8 cellular contexts compared by ENCODE assay signal in genomic region chr7:129367700-129368388, GRCh38.
DNase-seq lines count a peak whose midpoint lies in the region; ATAC-seq and TF ChIP-seq lines count a peak whose summit lies in the region.

No MANE protein-coding gene starts in this region.

- H4K20me1 ChIP-seq in mammary epithelial cell (ENCODE audit: insufficient read depth, low read length) (no peaks in the 10 kb centered on the region), smooth muscle cell (ENCODE audit: low read depth) (no peaks in the 10 kb centered on the region)

- H3F3A ChIP-seq in smooth muscle cell (ENCODE audit: low read depth) = no peaks in the 10 kb centered on the region

- BruUV-seq in mammary epithelial cell (replicated peaks; lab: Mats Ljungman, UMichigan) = no TSS peak

- H3K27ac ChIP-seq in VCaP (peak overlapping the region; percentile 22), mammary epithelial cell (ENCODE audit: insufficient read depth, low read depth, low read length) (no peak overlapping the region), smooth muscle cell (ENCODE audit: low read depth) (no peak overlapping the region)

- H3K36me3 ChIP-seq in mammary epithelial cell (ENCODE audit: insufficient read depth, low read length) (no peaks in the 10 kb centered on the region), smooth muscle cell (ENCODE audit: low read depth) (no peaks in the 10 kb centered on the region)

- H3K4me1 ChIP-seq in mammary epithelial cell (ENCODE audit: insufficient read depth, low read length) (no peaks in the 10 kb centered on the region), smooth muscle cell (ENCODE audit: low read depth) (peaks cover 4% of the 10 kb centered on the region)

- H3K27me3 ChIP-seq in mammary epithelial cell (ENCODE audit: insufficient read depth, low read length) = no peaks in the 10 kb centered on the region
- H3K27me3 ChIP-seq in smooth muscle cell (ENCODE audit: low read depth) = no peaks in the 10 kb centered on the region

- CTCF ChIA-PET in mammary epithelial cell (lab: Charles Lee; ENCODE audit: low non-redundant PET) = interaction anchor here (0.6 to 1.5 kb wide), 6 partner anchors 8 to 1357 kb away, joined by 3 to 7 read pairs (median 4); no protein-coding TSS in a partner anchor

- H2AFZ ChIP-seq in mammary epithelial cell (ENCODE audit: low read depth, low read length) (no peak overlapping the region), smooth muscle cell (ENCODE audit: low read depth) (no peak overlapping the region)

- H3K79me2 ChIP-seq in mammary epithelial cell (ENCODE audit: insufficient read depth, low read length) (no peaks in the 10 kb centered on the region), smooth muscle cell (ENCODE audit: low read depth) (no peaks in the 10 kb centered on the region)

- 39% methylated on average over 11 of the region's 11 CpGs for WGBS in mammary epithelial cell (ENCODE audit: low coverage, missing lambda C conversion rate)
- 18% methylated on average over 11 of the region's 11 CpGs for WGBS in smooth muscle cell (ENCODE audit: low lambda C conversion rate)

- dilution Hi-C loops in mammary epithelial cell (cut with HindIII; ENCODE audit: low sequenced_read_pairs) = no loop called here

- intact Hi-C loops in mammary epithelial cell (cut with micrococcal nuclease) = loop anchor here (1.0 to 2.0 kb wide), 4 partner anchors 104 to 277 kb away; no protein-coding TSS in a partner anchor

- no peak overlapping the region for H3K4me3 ChIP-seq in mammary epithelial cell (replicated peaks in 1 of 3; ENCODE audit: insufficient read depth in 1 of 3, low read depth in 2 of 3, low read length in 3 of 3)
- peak overlapping the region; percentile 19 for H3K4me3 ChIP-seq in smooth muscle cell

- H3K9ac ChIP-seq in mammary epithelial cell (ENCODE audit: insufficient read depth, low read length) = no peak overlapping the region
- no peak overlapping the region for H3K9ac ChIP-seq in smooth muscle cell (ENCODE audit: low read depth)

- H3K9me3 ChIP-seq in mammary epithelial cell (replicated peaks; ENCODE audit: insufficient read depth, low read length) = no peaks in the 10 kb centered on the region
- H3K9me3 ChIP-seq in smooth muscle cell (replicated peaks; ENCODE audit: low read depth) = no peaks in the 10 kb centered on the region

- DNase-seq in NK-92 treated with Interleukin-12 subunit alpha and Interleukin-12 subunit beta, amount 100 ng/mL, for 24 hours (lab: John Stamatoyannopoulos, UW) = peak; percentile 74
- DNase-seq in NK-92 (lab: John Stamatoyannopoulos, UW; ENCODE audit: unreplicated experiment) (no peak), NCI-H2107 (lab: John Stamatoyannopoulos, UW) (peak; percentile 55), mammary epithelial cell (peak; percentile 42), iPS-NIHi7 (ENCODE audit: extremely low spot score) (peak; percentile 85), smooth muscle cell (lab: John Stamatoyannopoulos, UW; ENCODE audit: unreplicated experiment) (peak; percentile 16)

- ATAC-seq in HG02943 (IDR thresholded peaks at IDR 0.05; ENCODE audit: low read depth, unreplicated experiment) = peak; percentile 66

- H3K4me2 ChIP-seq in mammary epithelial cell (ENCODE audit: insufficient read depth, low read depth, low read length) (no peak overlapping the region), smooth muscle cell (peak overlapping the region; percentile 58)

- in situ Hi-C loops in mammary epithelial cell (cut with MboI; ENCODE audit: low sequenced_read_pairs in 2 of 2) = loop anchor here (10.0 to 25.0 kb wide), 3 partner anchors 97 to 269 kb away; no protein-coding TSS in a partner anchor

- peak; percentile 96 for TF ChIP-seq CTCF in VCaP (conservative IDR thresholded peaks at IDR 0.05)
- peak; percentile 82 to 89 for TF ChIP-seq CTCF in mammary epithelial cell (conservative IDR thresholded peaks at IDR 0.05 in 1 of 2, IDR thresholded peaks at IDR 0.05 in 1 of 2; ENCODE audit: extremely low read depth in 1 of 2, insufficient read depth in 1 of 2, low read depth in 1 of 2, low read length in 2 of 2)
- peak; percentile 89 for TF ChIP-seq CTCF in smooth muscle cell (IDR thresholded peaks at IDR 0.05; ENCODE audit: borderline replicate concordance, insufficient read depth, poor library complexity, severe bottlenecking)
